6 cellular contexts compared by ENCODE assay signal in genomic region chr19:35743640-35744306, GRCh38. TPM values are rescaled to one million over a fixed set of nuclear protein-coding genes. Genes with fewer than 3 reads are reported as not detected.
DNase-seq lines count a peak whose midpoint lies in the region; ATAC-seq and TF ChIP-seq lines count a peak whose summit lies in the region.

No MANE protein-coding gene starts in this region.

- H3K9ac ChIP-seq in SU-DHL-6 (ENCODE audit: low read length) (peak overlapping the region; percentile 75), mucosa of rectum (ENCODE audit: low read depth in 1 of 2, low read length in 2 of 2) (no peak overlapping the region)

- H3K36me3 ChIP-seq in SU-DHL-6 (ENCODE audit: low read length): no peaks in the 10 kb centered on the region
- peaks cover 4 to 7% of the 10 kb centered on the region in 2 donors for H3K36me3 ChIP-seq in mucosa of rectum (ENCODE audit: control insufficient read depth in 2 of 2, insufficient read depth in 2 of 2, low read length in 2 of 2)

- H3K4me1 ChIP-seq in mucosa of rectum (ENCODE audit: control insufficient read depth in 2 of 2, insufficient read depth in 2 of 2, low read length in 2 of 2): peaks cover 26 to 35% of the 10 kb centered on the region in 2 donors

- H3K27me3 ChIP-seq in SU-DHL-6 (ENCODE audit: low read length): no peaks in the 10 kb centered on the region
- H3K27me3 ChIP-seq in mucosa of rectum (ENCODE audit: control insufficient read depth in 2 of 2, insufficient read depth in 2 of 2, low read length in 2 of 2): no peaks in the 10 kb centered on the region

- H3K27ac Mint-ChIP-seq in CD14-positive monocyte: peak overlapping the region in 5 of 7 donors; percentile 98 to 100 (median 100)

- peak overlapping the region; percentile 75 for H3K4me2 ChIP-seq in SU-DHL-6 (ENCODE audit: low read depth, low read length, poor library complexity, severe bottlenecking)

- intact Hi-C loops in CD14-positive monocyte (cut with micrococcal nuclease): loop anchor here (2.0 to 10.0 kb wide), 9 partner anchors 34 to 1591 kb away; partner anchors contain the start of genes ARHGAP33 (in 1 of the 2), CAPNS1 (in 1 of the 2), COX6B1 (in 1 of the 2) and ETV2 (in 1 of the 2)

- no peaks in the 10 kb centered on the region for H3K9me2 ChIP-seq in SU-DHL-6 (replicated peaks; ENCODE audit: insufficient read depth, low read length)

- TF ChIP-seq CTCF in CD14-positive monocyte (IDR thresholded peaks at IDR 0.05) (no peak), SU-DHL-6 (IDR thresholded peaks at IDR 0.05; ENCODE audit: insufficient read depth, low read length, poor library complexity, severe bottlenecking) (no peak), GM10266 (IDR thresholded peaks at IDR 0.05; ENCODE audit: control insufficient read depth, insufficient read depth, low read depth, missing control alignments) (no peak)

- H3K4me3 Mint-ChIP-seq in CD14-positive monocyte: peak overlapping the region; percentile 50 to 99

- H3K9me3 ChIP-seq in SU-DHL-6 (ENCODE audit: insufficient read depth, low read length) (no peaks in the 10 kb centered on the region), mucosa of rectum (ENCODE audit: control insufficient read depth in 2 of 2, low read length in 2 of 2) (no peaks in the 10 kb centered on the region)

- no peaks in the 10 kb centered on the region for H3K9me3 Mint-ChIP-seq in CD14-positive monocyte

- H4K20me1 ChIP-seq in SU-DHL-6 (ENCODE audit: low read depth, low read length): no peaks in the 10 kb centered on the region

- peak overlapping the region; percentile 76 for H3K4me3 ChIP-seq in SU-DHL-6 (ENCODE audit: insufficient read depth, low read length, poor library complexity, severe bottlenecking)
- peak overlapping the region; percentile 75 to 96 for H3K4me3 ChIP-seq in mucosa of rectum (ENCODE audit: low read length in 2 of 2)

- peaks cover 53% of the 10 kb centered on the region for H3K4me1 Mint-ChIP-seq in CD14-positive monocyte

- peaks cover 18% of the 10 kb centered on the region for H3F3A ChIP-seq in SU-DHL-6 (ENCODE audit: insufficient read depth)

- peaks cover 12 to 22% of the 10 kb centered on the region in 2 donors for H3K36me3 Mint-ChIP-seq in CD14-positive monocyte

- no peak overlapping the region for H2AFZ ChIP-seq in SU-DHL-6 (ENCODE audit: low read depth, low read length, severe bottlenecking)

- DNase-seq in CD14-positive monocyte (ENCODE audit: low spot score): no peak
- DNase-seq in GM10266 (ENCODE audit: extremely low spot score): no peak

- no peak for ATAC-seq in GM19395 (IDR thresholded peaks at IDR 0.05; ENCODE audit: unreplicated experiment)
- no peak for ATAC-seq in HG02938 (IDR thresholded peaks at IDR 0.05; ENCODE audit: unreplicated experiment)

- H3K27ac ChIP-seq in SU-DHL-6 (ENCODE audit: low read depth, low read length): peak overlapping the region; percentile 86; the same call in 1 of the 2 replicates
- H3K27ac ChIP-seq in mucosa of rectum (ENCODE audit: low read depth in 2 of 2, low read length in 2 of 2): peak overlapping the region in 1 of 2 donors; percentile 99

- H3K27me3 Mint-ChIP-seq in CD14-positive monocyte (ENCODE audit: low read depth in 3 of 3): no peaks in the 10 kb centered on the region

- H3K79me2 ChIP-seq in SU-DHL-6 (ENCODE audit: insufficient read depth, low read length): peaks cover 7% of the 10 kb centered on the region

RNA-seq across cellular contexts. Expression of gene U2AF1L4, which starts 1.4 kb away (rescaled TPM):
- polyA plus RNA-seq in CD14-positive monocyte: 1 to 10 TPM; 6.2 to 8.7 TPM

RNA-seq across cellular contexts. Expression of gene IGFLR1, which starts 1.5 kb away (rescaled TPM):
- 100 to 1,000 TPM; 119 to 144 TPM for polyA plus RNA-seq in CD14-positive monocyte

RNA-seq across cellular contexts. Expression of gene PSENEN, which starts 1.7 kb away (rescaled TPM):
- 100 to 1,000 TPM; 129 to 149 TPM for polyA plus RNA-seq in CD14-positive monocyte

RNA-seq across cellular contexts. Expression of gene LIN37, which starts 4.6 kb away (rescaled TPM):
- 1 to 10 TPM; 5.6 to 7.2 TPM for polyA plus RNA-seq in CD14-positive monocyte

RNA-seq across cellular contexts. Expression of gene HSPB6, which starts 13.1 kb away (rescaled TPM):
- polyA plus RNA-seq in CD14-positive monocyte: not detected
